In genomic region chr15:52120488-52120887, GRCh38 we compare ENCODE assay signal across 14 cellular contexts. TPM values are rescaled to one million over a fixed set of nuclear protein-coding genes. Genes with fewer than 3 reads are reported as not detected.
DNase-seq lines count a peak whose midpoint lies in the region; ATAC-seq and TF ChIP-seq lines count a peak whose summit lies in the region.
"Had no signal": no experiment of that assay in that cellular context is flagged by ENCODE, and none has a peak within 500 bp of the region (broad histone marks: within the 10 kb centered on the region; RNA-seq: fewer than 3 reads in every experiment).

No MANE protein-coding gene starts in this region.

- H3K36me3 ChIP-seq in H7 (replicated peaks; ENCODE audit: control insufficient read depth, insufficient read depth, low read length) (no peaks in the 10 kb centered on the region), prostate gland (no peaks in the 10 kb centered on the region)
- H3K36me3 ChIP-seq: HAP-1 had no signal

- CTCF ChIA-PET in AG04450 (lab: Charles Lee) = no interaction called here

- peaks cover 3% of the 10 kb centered on the region for H3K36me3 Mint-ChIP-seq in neural crest cell (ENCODE audit: low read depth)

- POLR2A ChIA-PET in AG04450 (lab: Yijun Ruan, JAX) = no interaction called here

- DNase-seq in AG04450 (ENCODE audit: low read depth, low spot score) (no peak), H7 (peak; percentile 48), choroid plexus epithelial cell (ENCODE audit: low read depth) (no peak), neural crest cell (ENCODE audit: low read depth, low spot score) (no peak), right cardiac atrium (no peak), prostate gland (ENCODE audit: low spot score) (no peak)
- DNase-seq: Caco-2; CD8-positive, alpha-beta memory T cell; DMS53; GF-D8 had no signal

- peaks cover 17% of the 10 kb centered on the region for H3K4me1 Mint-ChIP-seq in neural crest cell

- peak overlapping the region; percentile 19 for H3K27ac Mint-ChIP-seq in neural crest cell (ENCODE audit: unreplicated experiment)

- TF ChIP-seq POLR2A in prostate gland (IDR thresholded peaks at IDR 0.05) = no peak

- TF ChIP-seq CTCF in AG04450 (IDR thresholded peaks at IDR 0.05; ENCODE audit: low read depth, low read length) (no peak), choroid plexus epithelial cell (conservative IDR thresholded peaks at IDR 0.05; ENCODE audit: low read depth, low read length) (peak; percentile 3), neural crest cell (conservative IDR thresholded peaks at IDR 0.05) (no peak), prostate gland (IDR thresholded peaks at IDR 0.05) (no peak)

- peak overlapping the region; percentile 2 for H3K27ac ChIP-seq in AG04450 (ENCODE audit: low read depth, low read length)
- no peak overlapping the region for H3K27ac ChIP-seq in right cardiac atrium (ENCODE audit: low read length)
- no peak overlapping the region for H3K27ac ChIP-seq in prostate gland
- H3K27ac ChIP-seq: BLaER1 had no signal

- H3K9me3 Mint-ChIP-seq in neural crest cell = no peaks in the 10 kb centered on the region
- H3K9me3 Mint-ChIP-seq: CD8-positive, alpha-beta memory T cell had no signal

- H3K4me1 ChIP-seq in right cardiac atrium (ENCODE audit: control insufficient read depth, insufficient read depth, low read length) (no peaks in the 10 kb centered on the region), prostate gland (replicated peaks) (no peaks in the 10 kb centered on the region)
- H3K4me1 ChIP-seq: BLaER1 had no signal

- WGBS in right cardiac atrium = 79% methylated on average over 2 of the region's 2 CpGs
- WGBS in prostate gland = 91% methylated on average over 2 of the region's 2 CpGs

- H3K4me3 Mint-ChIP-seq in neural crest cell = no peak overlapping the region
- H3K4me3 Mint-ChIP-seq: CD8-positive, alpha-beta memory T cell had no signal

- no peaks in the 10 kb centered on the region for H3K27me3 Mint-ChIP-seq in neural crest cell (ENCODE audit: low read depth)
- H3K27me3 Mint-ChIP-seq: CD8-positive, alpha-beta memory T cell had no signal

- H3K27me3 ChIP-seq in AG04450 (ENCODE audit: control insufficient read depth, insufficient read depth, low read length) (no peaks in the 10 kb centered on the region), H7 (ENCODE audit: control insufficient read depth, insufficient read depth, low read length) (no peaks in the 10 kb centered on the region), right cardiac atrium (ENCODE audit: control insufficient read depth, insufficient read depth) (no peaks in the 10 kb centered on the region), prostate gland (replicated peaks; ENCODE audit: insufficient read depth) (no peaks in the 10 kb centered on the region)
- H3K27me3 ChIP-seq: BLaER1 had no signal

- H3K4me3 ChIP-seq in AG04450 (ENCODE audit: low read depth, low read length) (no peak overlapping the region), H7 (ENCODE audit: insufficient read depth, low read depth, low read length) (no peak overlapping the region), choroid plexus epithelial cell (ENCODE audit: low read depth, low read length) (no peak overlapping the region), right cardiac atrium (ENCODE audit: low read length) (no peak overlapping the region), prostate gland (no peak overlapping the region)
- H3K4me3 ChIP-seq: BLaER1, HAP-1 had no signal

- H3K9me3 ChIP-seq in AG04450 (ENCODE audit: control insufficient read depth, insufficient read depth, low read length) = no peaks in the 10 kb centered on the region
- no peaks in the 10 kb centered on the region for H3K9me3 ChIP-seq in right cardiac atrium (ENCODE audit: control insufficient read depth, low read length)
- no peaks in the 10 kb centered on the region for H3K9me3 ChIP-seq in prostate gland
- H3K9me3 ChIP-seq: BLaER1, Caco-2, HAP-1 had no signal

- intact Hi-C loops in right cardiac atrium (cut with DNase I) = no loop called here
- intact Hi-C loops in prostate gland (cut with DNase I) = no loop called here

- no peak for ATAC-seq in right cardiac atrium
- no peak for ATAC-seq in HG02763 (IDR thresholded peaks at IDR 0.05; ENCODE audit: unreplicated experiment)

RNA-seq across cellular contexts. Expression of gene BCL2L10, which starts 7.9 kb away (rescaled TPM):
- polyA plus RNA-seq in AG04450 (2011; rRNA removed) (0.11 and 0.15 TPM in 2 replicates), right cardiac atrium (0.11 TPM)
- not detected in 2 replicates for polyA minus RNA-seq in AG04450 (2011; rRNA and poly(A)+ RNA removed)
- total RNA-seq in H7 (2014; rRNA removed; shearing (Covaris generic)) = not detected in 2 replicates
- total RNA-seq in neural crest cell (not detected in 2 replicates), right cardiac atrium (not detected), prostate gland (under 1 TPM in 1 of 2 donors, not detected in 1; 0.55 TPM)
- total RNA-seq: A172 had no signal
